Comparison of ENCODE assay signal across 1 cellular context in genomic region chr22:30356392-30357230, GRCh38.
TF ChIP-seq lines count a peak whose summit lies in the region.

CCDC157 (plus strand) TSS chr22:30357007; CDS start chr22:30366001, 8,994 bp downstream.
SF3A1 (minus strand) TSS chr22:30356894; CDS start chr22:30356792, 102 bp downstream.

TF ChIP-seq in HCT116, 20 proteins besides CTCF, POLR2A, EP300 and RAD21:
- TF ChIP-seq, protein P1, sequence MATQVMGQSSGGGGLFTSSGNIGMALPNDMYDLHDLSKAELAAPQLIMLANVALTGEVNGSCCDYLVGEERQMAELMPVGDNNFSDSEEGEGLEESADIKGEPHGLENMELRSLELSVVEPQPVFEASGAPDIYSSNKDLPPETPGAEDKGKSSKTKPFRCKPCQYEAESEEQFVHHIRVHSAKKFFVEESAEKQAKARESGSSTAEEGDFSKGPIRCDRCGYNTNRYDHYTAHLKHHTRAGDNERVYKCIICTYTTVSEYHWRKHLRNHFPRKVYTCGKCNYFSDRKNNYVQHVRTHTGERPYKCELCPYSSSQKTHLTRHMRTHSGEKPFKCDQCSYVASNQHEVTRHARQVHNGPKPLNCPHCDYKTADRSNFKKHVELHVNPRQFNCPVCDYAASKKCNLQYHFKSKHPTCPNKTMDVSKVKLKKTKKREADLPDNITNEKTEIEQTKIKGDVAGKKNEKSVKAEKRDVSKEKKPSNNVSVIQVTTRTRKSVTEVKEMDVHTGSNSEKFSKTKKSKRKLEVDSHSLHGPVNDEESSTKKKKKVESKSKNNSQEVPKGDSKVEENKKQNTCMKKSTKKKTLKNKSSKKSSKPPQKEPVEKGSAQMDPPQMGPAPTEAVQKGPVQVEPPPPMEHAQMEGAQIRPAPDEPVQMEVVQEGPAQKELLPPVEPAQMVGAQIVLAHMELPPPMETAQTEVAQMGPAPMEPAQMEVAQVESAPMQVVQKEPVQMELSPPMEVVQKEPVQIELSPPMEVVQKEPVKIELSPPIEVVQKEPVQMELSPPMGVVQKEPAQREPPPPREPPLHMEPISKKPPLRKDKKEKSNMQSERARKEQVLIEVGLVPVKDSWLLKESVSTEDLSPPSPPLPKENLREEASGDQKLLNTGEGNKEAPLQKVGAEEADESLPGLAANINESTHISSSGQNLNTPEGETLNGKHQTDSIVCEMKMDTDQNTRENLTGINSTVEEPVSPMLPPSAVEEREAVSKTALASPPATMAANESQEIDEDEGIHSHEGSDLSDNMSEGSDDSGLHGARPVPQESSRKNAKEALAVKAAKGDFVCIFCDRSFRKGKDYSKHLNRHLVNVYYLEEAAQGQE (IDR thresholded peaks at IDR 0.05; ENCODE audit: low read depth) = no peak
- TF ChIP-seq EGR1 (IDR thresholded peaks at IDR 0.05; ENCODE audit: low read depth) = peak; percentile 43; the same call in 1 of the 2 replicates
- no peak for TF ChIP-seq CEBPB (IDR thresholded peaks at IDR 0.05; ENCODE audit: low read depth)
- TF ChIP-seq TCF7L2 (IDR thresholded peaks at IDR 0.05; ENCODE audit: borderline replicate concordance, extremely low read depth, insufficient read depth, insufficient read length) = peak; percentile 37
- TF ChIP-seq EZH2phosphoT487 (IDR thresholded peaks at IDR 0.05; ENCODE audit: borderline replicate concordance) = no peak
- TF ChIP-seq SRF (IDR thresholded peaks at IDR 0.05; ENCODE audit: low read depth) = peak; percentile 78
- peak; percentile 77 for TF ChIP-seq ELF1 (IDR thresholded peaks at IDR 0.05; ENCODE audit: borderline replicate concordance, low read depth)
- peak; percentile 90 for TF ChIP-seq ZFX (IDR thresholded peaks at IDR 0.05)
- peak; percentile 4 for TF ChIP-seq ZBTB33 (IDR thresholded peaks at IDR 0.05; ENCODE audit: extremely low read depth, insufficient replicate concordance, low read length)
- TF ChIP-seq YY1 (IDR thresholded peaks at IDR 0.05; ENCODE audit: extremely low read depth, insufficient replicate concordance, low read depth, low read length) = peak; percentile 91
- TF ChIP-seq SIN3A (IDR thresholded peaks at IDR 0.05; ENCODE audit: low read depth) = peak; percentile 97
- peak; percentile 79; the same call in 1 of the 2 replicates for TF ChIP-seq MAX (IDR thresholded peaks at IDR 0.05)
- peak; percentile 30; the same call in 1 of the 2 replicates for TF ChIP-seq CBX3 (IDR thresholded peaks at IDR 0.05; ENCODE audit: low read depth)
- peak; percentile 91 for TF ChIP-seq POLR2AphosphoS5 (IDR thresholded peaks at IDR 0.05; ENCODE audit: low read depth, low read length)
- TF ChIP-seq JUND (IDR thresholded peaks at IDR 0.05) = no peak
